ENCODE assay signal across 22 cellular contexts in the genomic region with DNA sequence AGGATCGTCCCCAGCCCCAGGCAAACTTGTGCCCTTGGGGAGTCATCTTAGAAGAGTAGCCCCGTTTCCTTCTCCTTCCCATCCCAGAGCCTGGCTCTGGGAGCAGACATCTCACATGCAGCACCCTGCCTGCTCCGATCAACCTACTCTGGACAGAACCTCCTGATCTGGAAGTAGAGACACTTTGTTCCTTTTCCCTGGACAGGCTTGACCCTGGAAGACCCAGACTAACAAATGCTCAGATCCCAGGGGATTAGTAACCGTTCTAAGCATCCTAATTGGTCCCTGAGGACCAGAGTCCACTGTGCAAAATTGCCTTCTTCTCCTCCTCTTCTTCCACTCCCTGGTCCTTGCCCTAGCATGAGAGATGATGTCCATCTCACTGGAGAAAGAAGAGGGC.
DNase-seq lines count a peak whose midpoint lies in the region; ATAC-seq and TF ChIP-seq lines count a peak whose summit lies in the region.
"Had no signal": no experiment of that assay in that cellular context is flagged by ENCODE, and none has a peak within 500 bp of the region (broad histone marks: within the 10 kb centered on the region; RNA-seq: fewer than 3 reads in every experiment).

No MANE protein-coding gene starts in this region.

- H3K4me2 ChIP-seq in skeletal muscle satellite cell (ENCODE audit: low read length), result no peak overlapping the region

- TF ChIP-seq CTCF in CD14-positive monocyte (IDR thresholded peaks at IDR 0.05), result no peak
- TF ChIP-seq CTCF in coronary artery (IDR thresholded peaks at IDR 0.05), result no peak
- TF ChIP-seq CTCF in lower lobe of right lung (IDR thresholded peaks at IDR 0.05), result no peak

- no peak overlapping the region for H3K27ac Mint-ChIP-seq in CD14-positive monocyte
- H3K27ac Mint-ChIP-seq: activated naive CD8-positive, alpha-beta T cell treated with anti-CD3 and anti-CD28 coated beads for 36 hours; activated T-helper 1 cell treated with anti-CD3 and anti-CD28 coated beads, Interleukin-12 subunit alpha, Interleukin-12 subunit beta, Interleukin-2, Interleukin-4 antibody, amounts not matched to agents 30 ng/mL and 10 ng/mL and 1 ng/mL, durations not matched to agents 14 hours and 24 hours and 36 hours had no signal

- H3K4me3 ChIP-seq in coronary artery, result no peak overlapping the region
- H3K4me3 ChIP-seq in lower lobe of right lung, result no peak overlapping the region
- H3K4me3 ChIP-seq in skeletal muscle satellite cell (ENCODE audit: low read length), result no peak overlapping the region
- no peak overlapping the region for H3K4me3 ChIP-seq in aorta (ENCODE audit: low read length in 2 of 2)
- H3K4me3 ChIP-seq: GM12878, SJSA1 had no signal

- peak overlapping the region; percentile 54 for H3K9ac ChIP-seq in skeletal muscle satellite cell (ENCODE audit: low read depth, low read length)

- H3K4me1 Mint-ChIP-seq in CD14-positive monocyte, result no peaks in the 10 kb centered on the region
- H3K4me1 Mint-ChIP-seq: activated naive CD8-positive, alpha-beta T cell treated with anti-CD3 and anti-CD28 coated beads for 36 hours had no signal

- peak overlapping the region; percentile 27 to 72 for H3K27ac ChIP-seq in coronary artery
- peak overlapping the region; percentile 56 for H3K27ac ChIP-seq in lower lobe of right lung
- no peak overlapping the region for H3K27ac ChIP-seq in aorta (ENCODE audit: low read depth in 1 of 2, low read length in 2 of 2)
- H3K27ac ChIP-seq: SJSA1 had no signal

- H3K4me3 Mint-ChIP-seq in CD14-positive monocyte, result no peak overlapping the region
- H3K4me3 Mint-ChIP-seq: activated naive CD8-positive, alpha-beta T cell treated with anti-CD3 and anti-CD28 coated beads for 36 hours; activated T-helper 1 cell treated with anti-CD3 and anti-CD28 coated beads, Interleukin-12 subunit alpha, Interleukin-12 subunit beta, Interleukin-2, Interleukin-4 antibody, amounts not matched to agents 30 ng/mL and 10 ng/mL and 1 ng/mL, durations not matched to agents 14 hours and 24 hours and 36 hours had no signal

- no peaks in the 10 kb centered on the region for H3K4me1 ChIP-seq in lower lobe of right lung
- H3K4me1 ChIP-seq in skeletal muscle satellite cell (ENCODE audit: control insufficient read depth, insufficient read depth, low read length), result peaks cover 33% of the 10 kb centered on the region
- H3K4me1 ChIP-seq in aorta (ENCODE audit: control insufficient read depth in 1 of 2, insufficient read depth in 2 of 2, low read length in 2 of 2), result no peaks in the 10 kb centered on the region
- H3K4me1 ChIP-seq: BE2C, SJSA1 had no signal

- H3K27me3 Mint-ChIP-seq in CD14-positive monocyte (ENCODE audit: low read depth in 3 of 3), result peaks cover 2 to 14% (median 8%) of the 10 kb centered on the region in 3 donors

- H3K9me3 Mint-ChIP-seq in CD14-positive monocyte, result no peaks in the 10 kb centered on the region
- H3K9me3 Mint-ChIP-seq: activated naive CD8-positive, alpha-beta T cell treated with anti-CD3 and anti-CD28 coated beads for 36 hours; activated T-helper 1 cell treated with anti-CD3 and anti-CD28 coated beads, Interleukin-12 subunit alpha, Interleukin-12 subunit beta, Interleukin-2, Interleukin-4 antibody, amounts not matched to agents 30 ng/mL and 10 ng/mL and 1 ng/mL, durations not matched to agents 14 hours and 24 hours and 36 hours had no signal

- DNase-seq in CD14-positive monocyte (ENCODE audit: low spot score), result peak; percentile 0
- DNase-seq in coronary artery (ENCODE audit: low spot score), result no peak
- DNase-seq in lower lobe of right lung, result no peak
- no peak for DNase-seq in aorta
- DNase-seq in erythroblast (lab: John Stamatoyannopoulos, UW), result no peak
- DNase-seq: 8988T; activated CD8-positive, alpha-beta memory T cell treated with anti-CD3 and anti-CD28 coated beads for 24 hours; activated naive CD8-positive, alpha-beta T cell treated with anti-CD3 and anti-CD28 coated beads for 36 hours; BE2C; GDM1; kidney glomerular epithelial cell; NCI-H2029; NCI-H524 treated with DMSO at 0.1 percent for 48 hours; OCI-M1; stimulated activated CD4-positive, alpha-beta T cell treated with anti-CD3 and anti-CD28 coated beads, Interleukin-2, amount 100 ng/mL, for 24 hours had no signal

- no peaks in the 10 kb centered on the region for H3K36me3 Mint-ChIP-seq in CD14-positive monocyte
- H3K36me3 Mint-ChIP-seq: activated naive CD8-positive, alpha-beta T cell treated with anti-CD3 and anti-CD28 coated beads for 36 hours had no signal

- WGBS in aorta, 2 donors, result 41 to 54% methylated on average over 4 of the region's 4 CpGs

- no peak for TF ChIP-seq POLR2A in erythroblast (IDR thresholded peaks at IDR 0.05; ENCODE audit: low read length)

- no peaks in the 10 kb centered on the region for H3K36me3 ChIP-seq in lower lobe of right lung
- no peaks in the 10 kb centered on the region for H3K36me3 ChIP-seq in skeletal muscle satellite cell (ENCODE audit: insufficient read depth, low read length)
- no peaks in the 10 kb centered on the region for H3K36me3 ChIP-seq in aorta (ENCODE audit: control insufficient read depth in 1 of 2, insufficient read depth in 2 of 2, low read length in 1 of 2)
- H3K36me3 ChIP-seq: BE2C, SJSA1 had no signal

- H3K27me3 ChIP-seq in lower lobe of right lung (ENCODE audit: low read depth) (no peaks in the 10 kb centered on the region), skeletal muscle satellite cell (ENCODE audit: control insufficient read depth, insufficient read depth, low read length) (peaks cover 7% of the 10 kb centered on the region), aorta (ENCODE audit: control insufficient read depth in 1 of 2, insufficient read depth in 2 of 2, low read length in 1 of 2) (no peaks in the 10 kb centered on the region)
- H3K27me3 ChIP-seq: SJSA1 had no signal

- ATAC-seq in lower lobe of right lung (no peak), HG03565 (IDR thresholded peaks at IDR 0.05; ENCODE audit: unreplicated experiment) (no peak), aorta (ENCODE audit: low FRiP score) (no peak), GM19328 (IDR thresholded peaks at IDR 0.05; ENCODE audit: unreplicated experiment) (no peak)
- ATAC-seq: activated CD4-positive, CD25-positive, alpha-beta regulatory T cell treated with anti-CD3 and anti-CD28 coated beads, Interleukin-2, amount 50 U/mL, for 24 hours; GM12878 had no signal

- no peaks in the 10 kb centered on the region for H3K9me3 ChIP-seq in lower lobe of right lung
- H3K9me3 ChIP-seq in skeletal muscle satellite cell (replicated peaks; ENCODE audit: low read length), result no peaks in the 10 kb centered on the region
- no peaks in the 10 kb centered on the region for H3K9me3 ChIP-seq in aorta (ENCODE audit: control insufficient read depth, low read length)
- H3K9me3 ChIP-seq: BE2C, SJSA1 had no signal

- intact Hi-C loops in CD14-positive monocyte (cut with micrococcal nuclease), result no loop called here
- intact Hi-C loops in lower lobe of right lung (cut with DNase I), result no loop called here
- intact Hi-C loops in aorta (cut with DNase I), result no loop called here

Comparison
In these comparisons a context has a peak if more than half of its experiments do, and no peak if none do; other contexts are left out.
1. H3K27ac ChIP-seq: peak in coronary artery (2 of 2) and lower lobe of right lung (single experiment); none in aorta (0 of 2).